ENCODE assay signal across 20 cellular contexts in the genomic region with DNA sequence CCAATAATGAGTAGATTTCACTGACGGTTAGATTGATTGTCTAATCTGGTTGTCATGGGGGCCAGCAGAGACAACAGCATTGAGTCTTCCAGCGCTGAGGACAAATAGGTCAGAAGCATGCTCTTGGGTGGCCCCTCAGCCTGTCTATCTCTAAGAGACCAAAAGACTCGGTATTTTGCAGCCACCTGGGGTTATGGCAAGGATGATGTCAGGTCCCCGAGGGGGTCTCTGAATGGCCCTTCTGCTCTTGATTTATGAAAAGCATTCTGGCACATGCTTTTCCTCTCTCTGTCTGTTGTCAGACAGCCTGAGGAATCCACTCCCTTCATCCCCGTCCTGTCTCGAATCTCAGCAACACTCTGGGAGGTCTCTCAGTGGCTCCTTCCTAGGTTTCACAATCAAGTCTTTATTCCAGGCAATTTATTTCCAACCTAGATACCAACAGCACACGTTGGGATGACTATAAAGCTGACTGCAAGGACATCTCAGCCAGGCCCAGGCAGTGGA.
A peak's percentile ranks its signal among the peaks of the same experiment; 100 is the strongest.
DNase-seq lines count a peak whose midpoint lies in the region; ATAC-seq, FAIRE-seq and TF ChIP-seq lines count a peak whose summit lies in the region.
"Had no signal": no experiment of that assay in that cellular context is flagged by ENCODE, and none has a peak within 500 bp of the region (broad histone marks: within the 10 kb centered on the region; RNA-seq: fewer than 3 reads in every experiment).

No MANE protein-coding gene starts in this region.

- H4K20me1 ChIP-seq in BLaER1 treated with 17β-estradiol and CSF1 and Interleukin-3, amounts not matched to agents 10 nM and 100 nM = no peaks in the 10 kb centered on the region

- H3K27me3 ChIP-seq in BLaER1 treated with 17β-estradiol and CSF1 and Interleukin-3, amounts not matched to agents 10 nM and 100 nM = no peaks in the 10 kb centered on the region
- H3K27me3 ChIP-seq in neuronal stem cell (ENCODE audit: control insufficient read depth in 3 of 3, insufficient read depth in 3 of 3, low read depth in 1 of 3, low read length in 3 of 3) (no peaks in the 10 kb centered on the region), mesendoderm (ENCODE audit: insufficient read depth, low read length, poor library complexity) (no peaks in the 10 kb centered on the region)

- peak overlapping the region; percentile 43 for H3K4me3 Mint-ChIP-seq in glutamatergic neuron (ENCODE audit: unreplicated experiment)
- H3K4me3 Mint-ChIP-seq: CD8-positive, alpha-beta memory T cell had no signal

- H3K4me1 ChIP-seq in A549 (no peaks in the 10 kb centered on the region), neuronal stem cell (ENCODE audit: control insufficient read depth in 2 of 2, insufficient read depth in 1 of 2, low read depth in 1 of 2, low read length in 2 of 2) (peaks cover 15 to 31% of the 10 kb centered on the region in 2 donors), mesendoderm (ENCODE audit: control insufficient read depth, low read depth, low read length) (peaks cover 2% of the 10 kb centered on the region)
- peaks cover 36 to 73% (median 67%) of the 10 kb centered on the region in 10 experiments for H3K4me1 ChIP-seq in BLaER1 treated with 17β-estradiol and CSF1 and Interleukin-3, amounts not matched to agents 10 nM and 100 nM

- no peak overlapping the region for H2BK120ac ChIP-seq in neuronal stem cell (ENCODE audit: low read depth, low read length)
- no peak overlapping the region for H2BK120ac ChIP-seq in mesendoderm (ENCODE audit: low read depth, low read length)

- no peak overlapping the region for H3K4me2 ChIP-seq in A549
- peak overlapping the region in 9 of 11 experiments; percentile 18 to 97 (median 70); a peak in 17 of 22 replicates for H3K4me2 ChIP-seq in BLaER1 treated with 17β-estradiol and CSF1 and Interleukin-3, amounts not matched to agents 10 nM and 100 nM
- H3K4me2 ChIP-seq in neuronal stem cell (ENCODE audit: insufficient read depth, low read length, poor library complexity, severe bottlenecking) = no peak overlapping the region
- H3K4me2 ChIP-seq in mesendoderm (ENCODE audit: low read length) = no peak overlapping the region

- TF ChIP-seq CTCF in A549 (IDR thresholded peaks at IDR 0.05) (no peak), glutamatergic neuron (IDR thresholded peaks at IDR 0.05; ENCODE audit: partially characterized antibody, unreplicated experiment) (no peak)

- no peak for TF ChIP-seq RAD21 in A549 (conservative IDR thresholded peaks at IDR 0.05 in 1 of 2, IDR thresholded peaks at IDR 0.05 in 1 of 2)

- H2BK12ac ChIP-seq in neuronal stem cell (ENCODE audit: low read length) = no peak overlapping the region

- H3K36me3 Mint-ChIP-seq in glutamatergic neuron (ENCODE audit: unreplicated experiment) = no peaks in the 10 kb centered on the region
- H3K36me3 Mint-ChIP-seq: CD8-positive, alpha-beta memory T cell had no signal

- no peak overlapping the region for H3K4ac ChIP-seq in neuronal stem cell (ENCODE audit: low read length)
- H3K4ac ChIP-seq in mesendoderm (ENCODE audit: low read depth, low read length) = no peak overlapping the region

- peak; percentile 16; a peak in 2 of 6 replicates for ATAC-seq in A549

- H3K56ac ChIP-seq in mesendoderm (ENCODE audit: low read length) = no peak overlapping the region

- H2BK5ac ChIP-seq in neuronal stem cell (ENCODE audit: low read length) (no peak overlapping the region), mesendoderm (ENCODE audit: low read length) (no peak overlapping the region)

- no peak overlapping the region for H2BK15ac ChIP-seq in neuronal stem cell (ENCODE audit: low read length)
- H2BK15ac ChIP-seq in mesendoderm (replicated peaks; ENCODE audit: low read depth) = no peak overlapping the region

- H4K91ac ChIP-seq in neuronal stem cell (ENCODE audit: low read depth, low read length, poor library complexity) = no peak overlapping the region

- H3K9me3 ChIP-seq in A549 (no peaks in the 10 kb centered on the region), neuronal stem cell (replicated peaks in 1 of 2; ENCODE audit: control insufficient read depth in 2 of 2, insufficient read depth in 1 of 2, low read depth in 1 of 2, low read length in 2 of 2) (no peaks in the 10 kb centered on the region)
- H3K9me3 ChIP-seq in BLaER1 treated with 17β-estradiol and CSF1 and Interleukin-3, amounts not matched to agents 10 nM and 100 nM (replicated peaks in 1 of 11) = no peaks in the 10 kb centered on the region

- H4K8ac ChIP-seq in neuronal stem cell (ENCODE audit: low read depth, low read length) = no peak overlapping the region
- H4K8ac ChIP-seq in mesendoderm (ENCODE audit: low read depth, low read length) = no peak overlapping the region

- H3K4me3 ChIP-seq in A549 (no peak overlapping the region), neuronal stem cell (ENCODE audit: low read length in 2 of 2) (no peak overlapping the region), mesendoderm (ENCODE audit: low read length) (no peak overlapping the region)
- no peak overlapping the region for H3K4me3 ChIP-seq in BLaER1 treated with 17β-estradiol and CSF1 and Interleukin-3, amounts not matched to agents 10 nM and 100 nM

- CTCF ChIA-PET in A549 (lab: Yijun Ruan, JAX) = interaction anchor here (0.6 kb wide), 1 partner anchor 608 kb away, joined by 3 read pairs; no protein-coding TSS in a partner anchor

- H2AK5ac ChIP-seq in neuronal stem cell (ENCODE audit: low read depth, low read length) (no peak overlapping the region), mesendoderm (ENCODE audit: low read length) (no peak overlapping the region)

- TF ChIP-seq EP300 in A549 (IDR thresholded peaks at IDR 0.05) = no peak

- peaks cover 5% of the 10 kb centered on the region for H3K27me3 Mint-ChIP-seq in glutamatergic neuron (ENCODE audit: unreplicated experiment)

- peaks cover 4% of the 10 kb centered on the region for H3K9me3 Mint-ChIP-seq in glutamatergic neuron (ENCODE audit: unreplicated experiment)
- H3K9me3 Mint-ChIP-seq: CD8-positive, alpha-beta memory T cell had no signal

- no peak overlapping the region for H3K18ac ChIP-seq in neuronal stem cell (ENCODE audit: low read length)
- no peak overlapping the region for H3K18ac ChIP-seq in mesendoderm (ENCODE audit: low read length)

- FAIRE-seq in A549 (lab: Jason Lieb, UNC) = no peak
- FAIRE-seq: G401.6, GM12892 had no signal

- no peaks in the 10 kb centered on the region for H3K79me2 ChIP-seq in mesendoderm (ENCODE audit: control insufficient read depth, insufficient read depth, low read length)

- peak overlapping the region; percentile 35 for H2AFZ ChIP-seq in neuronal stem cell (ENCODE audit: low read length)

- WGBS in A549 (ENCODE audit: missing lambda C conversion rate) = 7% methylated on average over 6 of the region's 7 CpGs
- no CpG with 5 or more reads among the region's 7 CpGs for WGBS in neuronal stem cell (ENCODE audit: extremely low coverage in 2 of 2, insufficient read length in 2 of 2, insufficient replicate concordance in 1 of 2), 2 donors
- no CpG with 5 or more reads among the region's 7 CpGs for WGBS in mesendoderm (ENCODE audit: extremely low coverage, insufficient coverage, low lambda C conversion rate)

- POLR2A ChIA-PET in A549 (lab: Yijun Ruan, JAX) = no interaction called here

- DNase-seq in A549 (ENCODE audit: low read depth in 1 of 2, low spot score in 1 of 2) (no peak), glutamatergic neuron (peak; percentile 36), neuronal stem cell (ENCODE audit: low spot score) (no peak), DMS79 treated with DMSO at 0.1 percent for 48 hours (lab: John Stamatoyannopoulos, UW) (no peak), NCI-H187 (lab: John Stamatoyannopoulos, UW) (no peak), NCI-H187 treated with DMSO at 0.1 percent for 48 hours (lab: John Stamatoyannopoulos, UW) (no peak), mesendoderm (no peak)
- DNase-seq: C1 segment of cervical spinal cord; Calu3; CD8-positive, alpha-beta memory T cell; DMS153; Karpas-422; MV-4-11; NCI-H1694 treated with DMSO at 0.1 percent for 48 hours; NCI-H2107; NCI-H510A; NCI-H748 treated with DMSO at 0.1 percent for 48 hours had no signal

- no peak overlapping the region for H4K5ac ChIP-seq in mesendoderm (ENCODE audit: low read length)

- H3K14ac ChIP-seq in neuronal stem cell (ENCODE audit: low read length) = no peak overlapping the region

- H3K4me1 Mint-ChIP-seq in glutamatergic neuron (ENCODE audit: low read depth, unreplicated experiment) = peaks cover 31% of the 10 kb centered on the region

- no peaks in the 10 kb centered on the region for H3K79me1 ChIP-seq in neuronal stem cell (ENCODE audit: low read depth, low read length)
- H3K79me1 ChIP-seq in mesendoderm (ENCODE audit: low read length) = no peaks in the 10 kb centered on the region

- H3K36me3 ChIP-seq in BLaER1 treated with 17β-estradiol and CSF1 and Interleukin-3, amounts not matched to agents 10 nM and 100 nM = no peaks in the 10 kb centered on the region
- no peaks in the 10 kb centered on the region for H3K36me3 ChIP-seq in neuronal stem cell (replicated peaks in 1 of 2; ENCODE audit: control insufficient read depth in 2 of 2, insufficient read depth in 2 of 2, low read length in 2 of 2)
- H3K36me3 ChIP-seq in mesendoderm (ENCODE audit: control insufficient read depth, insufficient read depth, low read length) = no peaks in the 10 kb centered on the region

- TF ChIP-seq POLR2A in A549 (IDR thresholded peaks at IDR 0.05; ENCODE audit: low read length) = no peak

- H3K27ac Mint-ChIP-seq in glutamatergic neuron (ENCODE audit: unreplicated experiment) = peak overlapping the region; percentile 86

- H3K23ac ChIP-seq in neuronal stem cell (ENCODE audit: low read depth, low read length, poor library complexity) = no peak overlapping the region
- H3K23ac ChIP-seq in mesendoderm (ENCODE audit: low read length) = no peak overlapping the region

- H3K9ac ChIP-seq in BLaER1 treated with 17β-estradiol and CSF1 and Interleukin-3, amounts not matched to agents 10 nM and 100 nM = no peak overlapping the region
- no peak overlapping the region for H3K9ac ChIP-seq in neuronal stem cell (ENCODE audit: low read depth, low read length, poor library complexity)
- H3K9ac ChIP-seq in mesendoderm (ENCODE audit: low read length) = no peak overlapping the region

- no peak overlapping the region for H3K27ac ChIP-seq in A549
- peak overlapping the region in 3 of 11 experiments; percentile 22 to 85 (median 60); a peak in 6 of 22 replicates for H3K27ac ChIP-seq in BLaER1 treated with 17β-estradiol and CSF1 and Interleukin-3, amounts not matched to agents 10 nM and 100 nM
- no peak overlapping the region for H3K27ac ChIP-seq in neuronal stem cell (replicated peaks; ENCODE audit: low read length)
- no peak overlapping the region for H3K27ac ChIP-seq in mesendoderm (ENCODE audit: low read depth, low read length)

TF ChIP-seq in A549, 52 proteins besides CTCF, POLR2A, EP300 and RAD21 (continues in another document):
- TF ChIP-seq ZSCAN20 (CRISPR knock-in tag; IDR thresholded peaks at IDR 0.05) (no peak), MAZ (IDR thresholded peaks at IDR 0.05; ENCODE audit: borderline replicate concordance, low read depth, low read length) (no peak), RNF2 (IDR thresholded peaks at IDR 0.05; ENCODE audit: borderline replicate concordance, low read depth) (no peak), SMC3 (IDR thresholded peaks at IDR 0.05) (no peak)

Comparison
In these comparisons a context has a peak if more than half of its experiments do, and no peak if none do; other contexts are left out.
1. H3K4me2 ChIP-seq: peak in BLaER1 treated with 17β-estradiol and CSF1 and Interleukin-3, amounts not matched to agents 10 nM and 100 nM (9 of 11); none in A549 (single experiment), neuronal stem cell (single experiment) and mesendoderm (single experiment).